ENCODE assay signal across 10 cellular contexts in genomic region chr1:229431270-229432115, GRCh38. TPM values are rescaled to one million over a fixed set of nuclear protein-coding genes. Genes with fewer than 3 reads are reported as not detected.
DNase-seq lines count a peak whose midpoint lies in the region; ATAC-seq lines count a peak whose summit lies in the region.
"Had no signal": no experiment of that assay in that cellular context is flagged by ENCODE, and none has a peak within 500 bp of the region (broad histone marks: within the 10 kb centered on the region; RNA-seq: fewer than 3 reads in every experiment).

No MANE protein-coding gene starts in this region.

- H3K36me3 ChIP-seq in iPS-20b (ENCODE audit: insufficient read depth, low read depth, low read length) (no peaks in the 10 kb centered on the region), skeletal muscle satellite cell (ENCODE audit: insufficient read depth, low read length) (no peaks in the 10 kb centered on the region)

- no peak overlapping the region for H3K9ac ChIP-seq in iPS-20b (ENCODE audit: low read depth, low read length)
- no peak overlapping the region for H3K9ac ChIP-seq in skeletal muscle satellite cell (ENCODE audit: low read depth, low read length)

- ATAC-seq in HG02759 (IDR thresholded peaks at IDR 0.05; ENCODE audit: unreplicated experiment): no peak

- no peak overlapping the region for H3K27ac ChIP-seq in iPS-20b (ENCODE audit: low read length)

- H3K27me3 Mint-ChIP-seq in activated CD4-positive, alpha-beta T cell treated with anti-CD3 and anti-CD28 coated beads, Interleukin-2, amount 10 ng/mL, durations not matched to agents 24 days and 14 days: peaks cover 85% of the 10 kb centered on the region
- peaks cover 83% of the 10 kb centered on the region for H3K27me3 Mint-ChIP-seq in activated CD4-positive, alpha-beta memory T cell treated with anti-CD3 and anti-CD28 coated beads, Interleukin-2, amount 10 ng/mL, durations not matched to agents 7 days and 5 days

- CTCF ChIA-PET in activated CD4-positive, alpha-beta memory T cell treated with anti-CD3 and anti-CD28 coated beads, Interleukin-2, amount 10 ng/mL, durations not matched to agents 7 days and 5 days (lab: Charles Lee): interaction anchor here (0.6 to 1.5 kb wide), 2 partner anchors 10 to 51 kb away, joined by 3 read pairs; no protein-coding TSS in a partner anchor

- H3K4me1 Mint-ChIP-seq in activated CD4-positive, alpha-beta T cell treated with anti-CD3 and anti-CD28 coated beads, Interleukin-2, amount 10 ng/mL, durations not matched to agents 24 days and 14 days: peaks cover 12% of the 10 kb centered on the region
- H3K4me1 Mint-ChIP-seq in activated CD4-positive, alpha-beta memory T cell treated with anti-CD3 and anti-CD28 coated beads, Interleukin-2, amount 10 ng/mL, durations not matched to agents 7 days and 5 days: peaks cover 21% of the 10 kb centered on the region

- H3K36me3 Mint-ChIP-seq in activated CD4-positive, alpha-beta T cell treated with anti-CD3 and anti-CD28 coated beads, Interleukin-2, amount 10 ng/mL, durations not matched to agents 24 days and 14 days (ENCODE audit: low read depth): peaks cover 3% of the 10 kb centered on the region
- H3K36me3 Mint-ChIP-seq in activated CD4-positive, alpha-beta memory T cell treated with anti-CD3 and anti-CD28 coated beads, Interleukin-2, amount 10 ng/mL, durations not matched to agents 7 days and 5 days (ENCODE audit: low read depth): peaks cover 10% of the 10 kb centered on the region

- peak overlapping the region; percentile 77 for H3K27ac Mint-ChIP-seq in activated CD4-positive, alpha-beta T cell treated with anti-CD3 and anti-CD28 coated beads, Interleukin-2, amount 10 ng/mL, durations not matched to agents 24 days and 14 days
- peak overlapping the region; percentile 28 for H3K27ac Mint-ChIP-seq in activated CD4-positive, alpha-beta memory T cell treated with anti-CD3 and anti-CD28 coated beads, Interleukin-2, amount 10 ng/mL, durations not matched to agents 7 days and 5 days

- peak; percentile 64 for DNase-seq in activated CD4-positive, alpha-beta T cell treated with anti-CD3 and anti-CD28 coated beads, Interleukin-2, amount 10 ng/mL, durations not matched to agents 24 days and 14 days
- DNase-seq in activated CD4-positive, alpha-beta T cell treated with anti-CD3 and anti-CD28 coated beads, Interleukin-2, amount 50 U/mL, for 4 hours: no peak
- no peak for DNase-seq in activated CD4-positive, alpha-beta memory T cell treated with anti-CD3 and anti-CD28 coated beads, Interleukin-2, amount 10 ng/mL, durations not matched to agents 7 days and 5 days
- DNase-seq in stimulated activated CD4-positive, alpha-beta T cell treated with anti-CD3 and anti-CD28 coated beads, Interleukin-4, amount 100 ng/mL, for 24 hours: no peak
- no peak for DNase-seq in NCI-H526 (lab: John Stamatoyannopoulos, UW)
- DNase-seq: Karpas-422, mammary epithelial cell had no signal

- H3K4me1 ChIP-seq in iPS-20b (ENCODE audit: insufficient read depth, low read length) (peaks cover 6% of the 10 kb centered on the region; the same call in 1 of the 2 replicates), skeletal muscle satellite cell (ENCODE audit: control insufficient read depth, insufficient read depth, low read length) (no peaks in the 10 kb centered on the region)

- peak overlapping the region; percentile 20 for H3K4me2 ChIP-seq in skeletal muscle satellite cell (ENCODE audit: low read length)

- intact Hi-C loops in activated CD4-positive, alpha-beta T cell treated with anti-CD3 and anti-CD28 coated beads, Interleukin-2, amount 10 ng/mL, durations not matched to agents 24 days and 14 days (cut with micrococcal nuclease): loop anchor here (2.0 to 5.0 kb wide), 3 partner anchors 25 to 1424 kb away; partner anchors contain the start of genes PGBD5 and WNT3A

- peaks cover 5% of the 10 kb centered on the region for H3K9me3 Mint-ChIP-seq in activated CD4-positive, alpha-beta T cell treated with anti-CD3 and anti-CD28 coated beads, Interleukin-2, amount 10 ng/mL, durations not matched to agents 24 days and 14 days
- no peaks in the 10 kb centered on the region for H3K9me3 Mint-ChIP-seq in activated CD4-positive, alpha-beta memory T cell treated with anti-CD3 and anti-CD28 coated beads, Interleukin-2, amount 10 ng/mL, durations not matched to agents 7 days and 5 days

- H3K4me3 ChIP-seq in iPS-20b (ENCODE audit: low read length) (peak overlapping the region; percentile 38; the same call in 1 of the 2 replicates), skeletal muscle satellite cell (ENCODE audit: low read length) (no peak overlapping the region)

- H3K4me3 Mint-ChIP-seq in activated CD4-positive, alpha-beta T cell treated with anti-CD3 and anti-CD28 coated beads, Interleukin-2, amount 10 ng/mL, durations not matched to agents 24 days and 14 days: peak overlapping the region; percentile 64
- H3K4me3 Mint-ChIP-seq in activated CD4-positive, alpha-beta memory T cell treated with anti-CD3 and anti-CD28 coated beads, Interleukin-2, amount 10 ng/mL, durations not matched to agents 7 days and 5 days: peak overlapping the region; percentile 25

- peaks cover 82% of the 10 kb centered on the region for H3K27me3 ChIP-seq in iPS-20b (ENCODE audit: insufficient read depth, low read length)
- H3K27me3 ChIP-seq in skeletal muscle satellite cell (ENCODE audit: control insufficient read depth, insufficient read depth, low read length): peaks cover 67% of the 10 kb centered on the region

- POLR2A ChIA-PET in activated CD4-positive, alpha-beta memory T cell treated with anti-CD3 and anti-CD28 coated beads, Interleukin-2, amount 10 ng/mL, durations not matched to agents 7 days and 5 days (lab: Charles Lee): interaction anchor here (1.3 kb wide), 1 partner anchor 8 kb away, joined by 4 read pairs; no protein-coding TSS in a partner anchor

- H3K9me3 ChIP-seq in iPS-20b (ENCODE audit: insufficient read depth, low read depth, low read length): no peaks in the 10 kb centered on the region
- H3K9me3 ChIP-seq in skeletal muscle satellite cell (replicated peaks; ENCODE audit: low read length): no peaks in the 10 kb centered on the region

RNA-seq across cellular contexts. Expression of gene ACTA1, which starts 2.4 kb away (rescaled TPM):
- total RNA-seq in activated CD4-positive, alpha-beta T cell treated with anti-CD3 and anti-CD28 coated beads, Interleukin-2, amount 10 ng/mL, durations not matched to agents 24 days and 14 days: not detected in 2 replicates
- not detected for total RNA-seq in activated CD4-positive, alpha-beta memory T cell treated with anti-CD3 and anti-CD28 coated beads, Interleukin-2, amount 10 ng/mL, durations not matched to agents 7 days and 5 days
- total RNA-seq in skeletal muscle satellite cell (2012; rRNA removed): 12.2 TPM in 1 of 2 replicates, not detected in the other
